8 cellular contexts compared by ENCODE assay signal in genomic region chr16:67198238-67198734, GRCh38. TPM values are rescaled to one million over a fixed set of nuclear protein-coding genes. Genes with fewer than 3 reads are reported as not detected.
DNase-seq lines count a peak whose midpoint lies in the region; ATAC-seq and TF ChIP-seq lines count a peak whose summit lies in the region.

No MANE protein-coding gene starts in this region.

- peaks cover 22 to 35% of the 10 kb centered on the region in 2 donors for H3K4me1 ChIP-seq in duodenal mucosa (ENCODE audit: control insufficient read depth in 1 of 2, insufficient read depth in 2 of 2, low read length in 2 of 2)

- no peaks in the 10 kb centered on the region for H3K9me3 ChIP-seq in duodenal mucosa (ENCODE audit: control insufficient read depth in 1 of 2, low read length in 2 of 2)

- TF ChIP-seq CTCF in natural killer cell (IDR thresholded peaks at IDR 0.05) (no peak), mesothelial cell of epicardium (IDR thresholded peaks at IDR 0.05; ENCODE audit: unreplicated experiment) (peak; percentile 19)

- H3K4me3 ChIP-seq in duodenal mucosa (ENCODE audit: low read depth in 1 of 2, low read length in 2 of 2) = no peak overlapping the region

- H3K9me3 Mint-ChIP-seq in natural killer cell (no peaks in the 10 kb centered on the region), mesothelial cell of epicardium (no peaks in the 10 kb centered on the region)
- H3K9me3 Mint-ChIP-seq in natural killer cell treated with Interleukin-12 subunit alpha and Interleukin-12 subunit beta and Interleukin-15 and Interleukin-18, amount 100 ng/mL, for 72 hours = no peaks in the 10 kb centered on the region

- peak in 2 of 3 donors; percentile 35 to 52 for ATAC-seq in natural killer cell
- no peak for ATAC-seq in natural killer cell treated with Interleukin-12 subunit alpha and Interleukin-12 subunit beta and Interleukin-15 and Interleukin-18, amount 100 ng/mL, for 72 hours
- no peak for ATAC-seq in HG03342 (IDR thresholded peaks at IDR 0.05; ENCODE audit: unreplicated experiment)
- ATAC-seq in GM19467 (IDR thresholded peaks at IDR 0.05; ENCODE audit: unreplicated experiment) = no peak

- peaks cover 14% of the 10 kb centered on the region for H3K36me3 Mint-ChIP-seq in natural killer cell
- peaks cover 17% of the 10 kb centered on the region for H3K36me3 Mint-ChIP-seq in natural killer cell treated with Interleukin-12 subunit alpha and Interleukin-12 subunit beta and Interleukin-15 and Interleukin-18, amount 100 ng/mL, for 72 hours
- H3K36me3 Mint-ChIP-seq in mesothelial cell of epicardium = peaks cover 16% of the 10 kb centered on the region

- intact Hi-C loops in natural killer cell (cut with micrococcal nuclease) = no loop called here

- H3K27me3 Mint-ChIP-seq in natural killer cell (ENCODE audit: low read depth in 2 of 2) (no peaks in the 10 kb centered on the region), mesothelial cell of epicardium (ENCODE audit: low read depth) (peaks cover 5% of the 10 kb centered on the region)
- no peaks in the 10 kb centered on the region for H3K27me3 Mint-ChIP-seq in natural killer cell treated with Interleukin-12 subunit alpha and Interleukin-12 subunit beta and Interleukin-15 and Interleukin-18, amount 100 ng/mL, for 72 hours

- peaks cover 52 to 82% of the 10 kb centered on the region in 2 donors for H3K36me3 ChIP-seq in duodenal mucosa (ENCODE audit: control insufficient read depth in 1 of 2, insufficient read depth in 2 of 2, low read length in 2 of 2)

- H3K4me1 Mint-ChIP-seq in natural killer cell (peaks cover 25 to 31% of the 10 kb centered on the region in 2 donors), mesothelial cell of epicardium (peaks cover 14% of the 10 kb centered on the region)
- H3K4me1 Mint-ChIP-seq in natural killer cell treated with Interleukin-12 subunit alpha and Interleukin-12 subunit beta and Interleukin-15 and Interleukin-18, amount 100 ng/mL, for 72 hours (ENCODE audit: low read depth in 2 of 2) = peaks cover 25 to 27% of the 10 kb centered on the region in 2 donors

- peak overlapping the region; percentile 79 for H3K27ac ChIP-seq in duodenal mucosa (ENCODE audit: low read depth, low read length)

- no peak overlapping the region for H3K4me3 Mint-ChIP-seq in natural killer cell
- H3K4me3 Mint-ChIP-seq in natural killer cell treated with Interleukin-12 subunit alpha and Interleukin-12 subunit beta and Interleukin-15 and Interleukin-18, amount 100 ng/mL, for 72 hours = no peak overlapping the region
- H3K4me3 Mint-ChIP-seq in mesothelial cell of epicardium = no peak overlapping the region

- DNase-seq in natural killer cell (no peak), NCI-H69 (lab: John Stamatoyannopoulos, UW) (peak; percentile 39), mesothelial cell of epicardium (ENCODE audit: low spot score in 2 of 2, unreplicated experiment in 2 of 2) (no peak)
- DNase-seq in natural killer cell treated with Interleukin-12 subunit alpha and Interleukin-12 subunit beta and Interleukin-15 and Interleukin-18, amount 100 ng/mL, for 72 hours (ENCODE audit: low spot score) = no peak
- DNase-seq in activated CD4-positive, alpha-beta T cell treated with anti-CD3 and anti-CD28 coated beads, Interleukin-2, amount 50 U/mL, for 4 hours = no peak

- H3K27me3 ChIP-seq in duodenal mucosa (ENCODE audit: control insufficient read depth in 1 of 2, insufficient read depth in 2 of 2, low read length in 2 of 2) = no peaks in the 10 kb centered on the region

- H3K27ac Mint-ChIP-seq in natural killer cell = peak overlapping the region in 1 of 2 donors; percentile 40
- H3K27ac Mint-ChIP-seq in natural killer cell treated with Interleukin-12 subunit alpha and Interleukin-12 subunit beta and Interleukin-15 and Interleukin-18, amount 100 ng/mL, for 72 hours = no peak overlapping the region
- H3K27ac Mint-ChIP-seq in mesothelial cell of epicardium = no peak overlapping the region

- peak overlapping the region; percentile 39 to 48 for H3K9ac ChIP-seq in duodenal mucosa (ENCODE audit: low read depth in 1 of 2, low read length in 2 of 2)

RNA-seq across cellular contexts. Expression of gene ELMO3, which starts 0.6 kb away (rescaled TPM):
- total RNA-seq in natural killer cell (1 to 10 TPM; 1.9 to 3.3 (median 2.3) TPM), mesothelial cell of epicardium (9.3 to 10.0 TPM (median 9.7 TPM) in 3 replicates)
- 10 to 100 TPM in 1 of 2 donors, 1 to 10 TPM in 1; 3.6 to 13.9 TPM for total RNA-seq in natural killer cell treated with Interleukin-12 subunit alpha and Interleukin-12 subunit beta and Interleukin-15 and Interleukin-18, amount 100 ng/mL, for 72 hours

RNA-seq across cellular contexts. Expression of gene E2F4, which starts 6.3 kb away (rescaled TPM):
- total RNA-seq in natural killer cell = 10 to 100 TPM; 57.6 to 91.7 (median 74.5) TPM
- total RNA-seq in natural killer cell treated with Interleukin-12 subunit alpha and Interleukin-12 subunit beta and Interleukin-15 and Interleukin-18, amount 100 ng/mL, for 72 hours = 100 to 1,000 TPM; 110 to 188 TPM
- total RNA-seq in mesothelial cell of epicardium = 78.3 to 80.2 TPM (median 79.5 TPM) in 3 replicates

RNA-seq across cellular contexts. Expression of gene EXOC3L1, which starts 8.3 kb away (rescaled TPM):
- total RNA-seq in natural killer cell (not detected), mesothelial cell of epicardium (0.23 to 0.40 TPM in 2 of 3 replicates, not detected in the other)
- under 1 TPM in 1 of 2 donors, not detected in 1; 0.38 TPM for total RNA-seq in natural killer cell treated with Interleukin-12 subunit alpha and Interleukin-12 subunit beta and Interleukin-15 and Interleukin-18, amount 100 ng/mL, for 72 hours

RNA-seq across cellular contexts. Expression of gene MATCAP1, which starts 14.5 kb away (rescaled TPM):
- total RNA-seq in natural killer cell (10 to 100 TPM in 2 of 3 donors, 1 to 10 TPM in 1; 7.2 to 12.6 (median 10.9) TPM), mesothelial cell of epicardium (121 to 131 TPM (median 129 TPM) in 3 replicates)
- 10 to 100 TPM; 33.2 to 33.8 TPM for total RNA-seq in natural killer cell treated with Interleukin-12 subunit alpha and Interleukin-12 subunit beta and Interleukin-15 and Interleukin-18, amount 100 ng/mL, for 72 hours

RNA-seq across cellular contexts. Expression of gene NOL3, which starts 27.9 kb away (rescaled TPM):
- 1 to 10 TPM in 2 of 3 donors, under 1 TPM in 1; 0.88 to 1.3 (median 1.3) TPM for total RNA-seq in natural killer cell
- 10 to 100 TPM; 10.5 to 20.1 TPM for total RNA-seq in natural killer cell treated with Interleukin-12 subunit alpha and Interleukin-12 subunit beta and Interleukin-15 and Interleukin-18, amount 100 ng/mL, for 72 hours
- total RNA-seq in mesothelial cell of epicardium = 14.0 to 15.5 TPM (median 14.2 TPM) in 3 replicates

Comparison
In these comparisons a context has a peak if more than half of its experiments do, and no peak if none do; other contexts are left out.
1. ATAC-seq: peak in natural killer cell (2 of 3); none in natural killer cell treated with Interleukin-12 subunit alpha and Interleukin-12 subunit beta and Interleukin-15 and Interleukin-18, amount 100 ng/mL, for 72 hours (0 of 2), HG03342 (single experiment) and GM19467 (single experiment).